Comparison of ENCODE assay signal across 16 cellular contexts in the genomic region with DNA sequence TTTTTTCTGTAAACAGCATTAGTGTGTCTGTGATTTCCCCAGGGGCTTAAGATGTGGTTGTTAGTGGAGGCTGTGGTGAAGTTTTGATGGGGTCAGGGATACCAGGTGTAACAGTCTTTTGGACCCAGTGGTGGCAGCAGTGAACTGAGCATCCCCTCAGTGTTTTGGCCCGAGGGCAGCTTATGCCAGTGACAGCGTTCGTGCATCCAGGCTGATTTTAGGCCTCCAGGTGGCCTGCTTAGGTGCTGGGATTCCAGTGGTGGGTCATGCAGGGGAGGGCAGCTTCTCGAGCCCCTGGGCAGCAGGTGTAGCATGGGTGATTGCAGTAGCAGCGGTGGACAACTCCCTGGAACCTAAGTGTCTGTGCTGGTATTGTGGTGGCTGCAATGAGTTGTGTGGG. TPM values are rescaled to one million over a fixed set of nuclear protein-coding genes. Genes with fewer than 3 reads are reported as not detected.
DNase-seq lines count a peak whose midpoint lies in the region; ATAC-seq, FAIRE-seq and TF ChIP-seq lines count a peak whose summit lies in the region.
"Had no signal": no experiment of that assay in that cellular context is flagged by ENCODE, and none has a peak within 500 bp of the region (broad histone marks: within the 10 kb centered on the region; RNA-seq: fewer than 3 reads in every experiment).

No MANE protein-coding gene starts in this region.

- FAIRE-seq in GM12892 (lab: Jason Lieb, UNC): no peak

- CTCF ChIA-PET in activated naive CD4-positive, alpha-beta T cell treated with anti-CD3 and anti-CD28 coated beads, Interleukin-2, amount 10 ng/mL, durations not matched to agents 7 days and 5 days (lab: Charles Lee): interaction anchor here (0.6 to 1.5 kb wide), 3 partner anchors 16 to 588 kb away, joined by 3 to 4 read pairs (median 3); no protein-coding TSS in a partner anchor
- CTCF ChIA-PET in T-cell (lab: Charles Lee): interaction anchor here (0.5 to 1.3 kb wide), 4 partner anchors 9 to 39 kb away, joined by 3 to 5 read pairs (median 4); a partner anchor contains a TSS

- no peaks in the 10 kb centered on the region for H3K27me3 ChIP-seq in foreskin keratinocyte
- H3K27me3 ChIP-seq: sigmoid colon, SJCRH30, tibial artery had no signal

- H3K4me3 Mint-ChIP-seq in activated naive CD4-positive, alpha-beta T cell treated with anti-CD3 and anti-CD28 coated beads, Interleukin-2, amount 10 ng/mL, durations not matched to agents 7 days and 5 days: peak overlapping the region; percentile 19
- H3K4me3 Mint-ChIP-seq in T-cell: peak overlapping the region; percentile 7 to 50 (median 17)
- H3K4me3 Mint-ChIP-seq in stimulated activated naive B cell treated with anti-CD40 and anti-IgM and Interleukin-4, amounts not matched to agents 10 μg/mL and 1 μg/mL and 100 μg/mL, for 72 hours: peak overlapping the region in 1 of 2 donors; percentile 31

- DNase-seq in activated naive CD4-positive, alpha-beta T cell treated with anti-CD3 and anti-CD28 coated beads, Interleukin-2, amount 10 ng/mL, durations not matched to agents 7 days and 5 days: no peak
- DNase-seq in activated naive CD4-positive, alpha-beta T cell treated with Interleukin-2 at 50 U/mL for 16 hours: no peak
- DNase-seq in T-cell (no peak), foreskin keratinocyte (no peak), GM12892 (ENCODE audit: insufficient read length) (no peak), amniotic stem cell (lab: John Stamatoyannopoulos, UW) (no peak), DMS79 treated with DMSO at 0.1 percent for 48 hours (lab: John Stamatoyannopoulos, UW) (no peak)
- DNase-seq in stimulated activated naive B cell treated with anti-CD40 and anti-IgM and Interleukin-4, amounts not matched to agents 10 μg/mL and 1 μg/mL and 100 μg/mL, for 72 hours: no peak
- DNase-seq: activated CD8-positive, alpha-beta memory T cell treated with anti-CD3 and anti-CD28 coated beads, Interleukin-2, amount 50 U/mL, for 48 hours; aorta; DMS153; NCI-H1092 treated with DMSO at 0.1 percent for 48 hours; sigmoid colon; SJCRH30; tibial artery had no signal

- ATAC-seq in T-cell (replicated peaks in 1 of 4): peak in 1 of 4 experiments; percentile 26
- ATAC-seq in foreskin keratinocyte: peak; percentile 26
- peak in 1 of 2 donors; percentile 46 for ATAC-seq in stimulated activated naive B cell treated with anti-CD40 and anti-IgM and Interleukin-4, amounts not matched to agents 10 μg/mL and 1 μg/mL and 100 μg/mL, for 72 hours (replicated peaks)

- no peak overlapping the region for H3K27ac ChIP-seq in foreskin keratinocyte
- H3K27ac ChIP-seq: epithelial cell of prostate, sigmoid colon, SJCRH30, tibial artery had no signal

- H3K27me3 Mint-ChIP-seq in activated naive CD4-positive, alpha-beta T cell treated with anti-CD3 and anti-CD28 coated beads, Interleukin-2, amount 10 ng/mL, durations not matched to agents 7 days and 5 days: no peaks in the 10 kb centered on the region
- H3K27me3 Mint-ChIP-seq in T-cell: no peaks in the 10 kb centered on the region
- no peaks in the 10 kb centered on the region for H3K27me3 Mint-ChIP-seq in stimulated activated naive B cell treated with anti-CD40 and anti-IgM and Interleukin-4, amounts not matched to agents 10 μg/mL and 1 μg/mL and 100 μg/mL, for 72 hours

- peaks cover 14% of the 10 kb centered on the region for H3K4me1 ChIP-seq in foreskin keratinocyte
- H3K4me1 ChIP-seq: SJCRH30 had no signal

- peaks cover 82% of the 10 kb centered on the region for H3K4me1 Mint-ChIP-seq in activated naive CD4-positive, alpha-beta T cell treated with anti-CD3 and anti-CD28 coated beads, Interleukin-2, amount 10 ng/mL, durations not matched to agents 7 days and 5 days
- H3K4me1 Mint-ChIP-seq in T-cell: peaks cover 86 to 88% (median 88%) of the 10 kb centered on the region in 3 donors
- H3K4me1 Mint-ChIP-seq in stimulated activated naive B cell treated with anti-CD40 and anti-IgM and Interleukin-4, amounts not matched to agents 10 μg/mL and 1 μg/mL and 100 μg/mL, for 72 hours: peaks cover 50 to 79% of the 10 kb centered on the region in 2 donors

- TF ChIP-seq CTCF in foreskin keratinocyte (conservative IDR thresholded peaks at IDR 0.05): no peak

- POLR2A ChIA-PET in T-cell (lab: Charles Lee): no interaction called here

- no peak for TF ChIP-seq POLR2A in GM12892 (IDR thresholded peaks at IDR 0.05; ENCODE audit: low read depth, low read length)

- H3K36me3 Mint-ChIP-seq in activated naive CD4-positive, alpha-beta T cell treated with anti-CD3 and anti-CD28 coated beads, Interleukin-2, amount 10 ng/mL, durations not matched to agents 7 days and 5 days: peaks cover 55% of the 10 kb centered on the region
- H3K36me3 Mint-ChIP-seq in T-cell: peaks cover 29% of the 10 kb centered on the region
- H3K36me3 Mint-ChIP-seq in stimulated activated naive B cell treated with anti-CD40 and anti-IgM and Interleukin-4, amounts not matched to agents 10 μg/mL and 1 μg/mL and 100 μg/mL, for 72 hours: peaks cover 25 to 48% of the 10 kb centered on the region in 2 donors

- H3K27ac Mint-ChIP-seq in activated naive CD4-positive, alpha-beta T cell treated with anti-CD3 and anti-CD28 coated beads, Interleukin-2, amount 10 ng/mL, durations not matched to agents 7 days and 5 days: peak overlapping the region; percentile 81
- H3K27ac Mint-ChIP-seq in T-cell: peak overlapping the region; percentile 40 to 50
- peak overlapping the region; percentile 39 for H3K27ac Mint-ChIP-seq in stimulated activated naive B cell treated with anti-CD40 and anti-IgM and Interleukin-4, amounts not matched to agents 10 μg/mL and 1 μg/mL and 100 μg/mL, for 72 hours

- peaks cover 31% of the 10 kb centered on the region for H3K9me3 Mint-ChIP-seq in activated naive CD4-positive, alpha-beta T cell treated with anti-CD3 and anti-CD28 coated beads, Interleukin-2, amount 10 ng/mL, durations not matched to agents 7 days and 5 days
- peaks cover 11 to 28% (median 17%) of the 10 kb centered on the region in 3 donors for H3K9me3 Mint-ChIP-seq in T-cell
- peaks cover 24 to 25% of the 10 kb centered on the region in 2 donors for H3K9me3 Mint-ChIP-seq in stimulated activated naive B cell treated with anti-CD40 and anti-IgM and Interleukin-4, amounts not matched to agents 10 μg/mL and 1 μg/mL and 100 μg/mL, for 72 hours

RNA-seq across cellular contexts. Expression of a gene that starts 29.2 kb away (rescaled TPM):
- total RNA-seq in T-cell: 100 to 1,000 TPM in 4 of 5 donors, 10 to 100 TPM in 1; 92.1 to 160 (median 110) TPM
- total RNA-seq in foreskin keratinocyte: 120 and 128 TPM in 2 replicates
- polyA plus RNA-seq in foreskin keratinocyte: 36.0 and 42.4 TPM in 2 replicates
- polyA plus RNA-seq in GM12892 (2012; ENCODE audit: missing spikeins): 71.6 TPM
